ENCODE assay signal across 10 cellular contexts in the genomic region with DNA sequence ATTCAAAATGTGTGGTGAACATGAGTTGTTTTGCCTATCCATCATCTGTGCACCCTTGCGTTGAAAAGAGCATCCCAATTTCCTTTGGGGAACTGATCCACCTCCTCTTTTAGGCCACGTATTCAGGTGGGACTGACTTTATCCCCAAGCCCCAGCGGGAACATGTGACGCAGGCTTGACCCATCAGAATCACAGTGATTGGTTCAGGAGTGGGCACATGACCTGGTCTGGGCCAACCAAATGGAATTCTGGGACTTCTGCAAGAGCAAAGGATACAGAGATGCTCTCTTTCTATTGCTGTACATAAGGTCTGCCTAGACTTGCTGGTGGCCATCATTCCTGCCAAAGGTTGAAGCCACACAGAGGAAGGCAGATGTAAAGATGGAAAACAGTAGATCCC.
"Had no signal": no experiment of that assay in that cellular context is flagged by ENCODE, and none has a peak within 500 bp of the region (broad histone marks: within the 10 kb centered on the region; RNA-seq: fewer than 3 reads in every experiment).

No MANE protein-coding gene starts in this region.

- DNase-seq: GM23248, GOT3, H7, HCEC 1CT, HFFc6 had no signal

- H3K4me3 ChIP-seq: GM23248, GM23338, HAP-1 had no signal

- H3K4me2 ChIP-seq: GM23338 had no signal

- H3K4me3 Mint-ChIP-seq: GM23338, HFFc6 had no signal

- H3K4me1 Mint-ChIP-seq: GM23338 had no signal

- H3K9ac ChIP-seq: GM23248 had no signal

- H3K4me1 ChIP-seq: HAP-1 had no signal

- H3K27ac Mint-ChIP-seq: GM23338, HFFc6 had no signal

- H2AFZ ChIP-seq: GM23248, GM23338 had no signal

- H3K36me3 ChIP-seq: HAP-1 had no signal

- ATAC-seq: GM23338, HCT116 had no signal

- H3K9me3 ChIP-seq: HAP-1 had no signal

- H3K27ac ChIP-seq: GM23248 had no signal

- FAIRE-seq: H1, H54 had no signal
